Comparison of ENCODE assay signal across 8 cellular contexts in genomic region chr17:32998111-32998892, GRCh38. TPM values are rescaled to one million over a fixed set of nuclear protein-coding genes. Genes with fewer than 3 reads are reported as not detected.
DNase-seq lines count a peak whose midpoint lies in the region; ATAC-seq and TF ChIP-seq lines count a peak whose summit lies in the region.

No MANE protein-coding gene starts in this region.

- peaks cover 4% of the 10 kb centered on the region for H3K4me1 Mint-ChIP-seq in activated CD4-positive, alpha-beta T cell treated with anti-CD3 and anti-CD28 coated beads for 36 hours

- peaks cover 14% of the 10 kb centered on the region for H3K27me3 ChIP-seq in AG04450 (ENCODE audit: control insufficient read depth, insufficient read depth, low read length)

- POLR2A ChIA-PET in AG04450 (lab: Yijun Ruan, JAX), result no interaction called here
- POLR2A ChIA-PET in activated CD4-positive, alpha-beta T cell treated with anti-CD3 and anti-CD28 coated beads for 36 hours (lab: Charles Lee), result no interaction called here

- H3K9me3 ChIP-seq in AG04450 (ENCODE audit: control insufficient read depth, insufficient read depth, low read length), result no peaks in the 10 kb centered on the region; the same call in 1 of the 2 replicates

- peak overlapping the region; percentile 18 for H3K4me3 ChIP-seq in AG04450 (ENCODE audit: low read depth, low read length)

- TF ChIP-seq CTCF in AG04450 (IDR thresholded peaks at IDR 0.05; ENCODE audit: low read depth, low read length), result peak; percentile 92

- H3K4me3 Mint-ChIP-seq in activated CD4-positive, alpha-beta T cell treated with anti-CD3 and anti-CD28 coated beads for 36 hours, result no peak overlapping the region

- CTCF ChIA-PET in AG04450 (lab: Charles Lee), result interaction anchor here (0.5 to 5.7 kb wide), 46 partner anchors 8 to 781 kb away, joined by 3 to 85 read pairs (median 4); partner anchors contain the start of gene MYO1D
- CTCF ChIA-PET in activated CD4-positive, alpha-beta T cell treated with anti-CD3 and anti-CD28 coated beads for 36 hours (lab: Charles Lee), result interaction anchor here (0.6 to 3.0 kb wide), 24 partner anchors 10 to 494 kb away, joined by 3 to 26 read pairs (median 3); no protein-coding TSS in a partner anchor

- TF ChIP-seq POLR2A in GM18505 (IDR thresholded peaks at IDR 0.05; ENCODE audit: borderline replicate concordance, extremely low read depth, insufficient read depth, insufficient read length), result no peak

- DNase-seq in AG04450 (ENCODE audit: low read depth, low spot score), result peak; percentile 33
- DNase-seq in GM19240 (ENCODE audit: insufficient read length, low spot score), result peak; percentile 69
- peak; percentile 40 for DNase-seq in NCI-H2171 treated with DMSO at 0.1 percent for 48 hours (lab: John Stamatoyannopoulos, UW)
- DNase-seq in activated CD4-positive, alpha-beta T cell treated with anti-CD3 and anti-CD28 coated beads for 36 hours, result peak; percentile 86
- peak; percentile 68 for DNase-seq in cerebellum (ENCODE audit: low spot score)
- DNase-seq in kidney tubule cell (ENCODE audit: low spot score), result peak; percentile 74
- peak; percentile 69 for DNase-seq in stimulated activated CD4-positive, alpha-beta T cell treated with anti-CD3 and anti-CD28 coated beads, Interleukin-1b, Interleukin-23, amount 100 ng/mL, for 48 hours

- no peaks in the 10 kb centered on the region for H3K36me3 Mint-ChIP-seq in activated CD4-positive, alpha-beta T cell treated with anti-CD3 and anti-CD28 coated beads for 36 hours (ENCODE audit: low read depth)

- H3K27ac Mint-ChIP-seq in activated CD4-positive, alpha-beta T cell treated with anti-CD3 and anti-CD28 coated beads for 36 hours, result no peak overlapping the region

- peaks cover 11% of the 10 kb centered on the region for H3K27me3 Mint-ChIP-seq in activated CD4-positive, alpha-beta T cell treated with anti-CD3 and anti-CD28 coated beads for 36 hours

- ATAC-seq in activated CD4-positive, alpha-beta T cell treated with anti-CD3 and anti-CD28 coated beads for 36 hours, result peak; percentile 68
- no peak for ATAC-seq in GM18505 (IDR thresholded peaks at IDR 0.05; ENCODE audit: unreplicated experiment)

- intact Hi-C loops in activated CD4-positive, alpha-beta T cell treated with anti-CD3 and anti-CD28 coated beads for 36 hours (cut with DNase I, micrococcal nuclease), result loop anchor here (2.0 to 5.0 kb wide), 2 partner anchors 56 to 216 kb away; no protein-coding TSS in a partner anchor

- H3K27ac ChIP-seq in AG04450 (ENCODE audit: low read depth, low read length), result peak overlapping the region; percentile 11

- H3K9me3 Mint-ChIP-seq in activated CD4-positive, alpha-beta T cell treated with anti-CD3 and anti-CD28 coated beads for 36 hours (ENCODE audit: low read depth), result no peaks in the 10 kb centered on the region

RNA-seq across cellular contexts. Expression of gene SPACA3, which starts 6.7 kb away (rescaled TPM):
- polyA plus RNA-seq in AG04450 (2011; rRNA removed), result not detected in 2 replicates
- polyA minus RNA-seq in AG04450 (2011; rRNA and poly(A)+ RNA removed), result not detected in 2 replicates
- total RNA-seq in activated CD4-positive, alpha-beta T cell treated with anti-CD3 and anti-CD28 coated beads for 36 hours, result not detected
- not detected for total RNA-seq in cerebellum

Comparison
In these comparisons a context has a peak if more than half of its experiments do, and no peak if none do; other contexts are left out.
1. DNase-seq: peak in every context shown above with its lines; median percentile 86 in activated CD4-positive, alpha-beta T cell treated with anti-CD3 and anti-CD28 coated beads for 36 hours; 74 in kidney tubule cell; 69 in GM19240; 69 in stimulated activated CD4-positive, alpha-beta T cell treated with anti-CD3 and anti-CD28 coated beads, Interleukin-1b, Interleukin-23, amount 100 ng/mL, for 48 hours; 68 in cerebellum; 40 in NCI-H2171 treated with DMSO at 0.1 percent for 48 hours; 33 in AG04450.